In genomic region chr16:61277849-61278248, GRCh38 we compare ENCODE assay signal across 24 cellular contexts.
"Had no signal": no experiment of that assay in that cellular context is flagged by ENCODE, and none has a peak within 500 bp of the region (broad histone marks: within the 10 kb centered on the region; RNA-seq: fewer than 3 reads in every experiment).

No MANE protein-coding gene starts in this region.

- H3K4me1 ChIP-seq: colonic mucosa, esophagus muscularis mucosa, foreskin keratinocyte, gastroesophageal sphincter, heart left ventricle, left lung, parathyroid adenoma, right lobe of liver, transverse colon, upper lobe of right lung, uterus had no signal

- H3K4me2 ChIP-seq: hepatocyte had no signal

- H3K27me3 ChIP-seq: colonic mucosa, esophagus muscularis mucosa, foreskin keratinocyte, gastroesophageal sphincter, heart left ventricle, hepatocyte, left lung, right lobe of liver, transverse colon, upper lobe of right lung, uterus had no signal

- H3K27ac ChIP-seq: colonic mucosa, esophagus muscularis mucosa, foreskin keratinocyte, gastroesophageal sphincter, heart left ventricle, hepatocyte, left lung, parathyroid adenoma, right lobe of liver, thoracic aorta, transverse colon, upper lobe of right lung, uterus had no signal

- H3K4me3 ChIP-seq: colonic mucosa, esophagus muscularis mucosa, gastroesophageal sphincter, heart left ventricle, hepatocyte, left lung, mucosa of descending colon, right lobe of liver, thoracic aorta, transverse colon, upper lobe of right lung, uterus had no signal

- H3K9me3 ChIP-seq: colonic mucosa, esophagus muscularis mucosa, gastroesophageal sphincter, heart left ventricle, left lung, mucosa of descending colon, right lobe of liver, thoracic aorta, transverse colon, upper lobe of right lung, uterus had no signal

- H2AFZ ChIP-seq: hepatocyte, parathyroid adenoma had no signal

- H3K9ac ChIP-seq: parathyroid adenoma had no signal

- H3K36me3 ChIP-seq: colonic mucosa, esophagus muscularis mucosa, gastroesophageal sphincter, heart left ventricle, left lung, right lobe of liver, thoracic aorta, transverse colon, upper lobe of right lung, uterus had no signal

- H3K79me2 ChIP-seq: hepatocyte, parathyroid adenoma had no signal

- DNase-seq: colonic mucosa; effector CD8-positive, alpha-beta T cell; endodermal cell; foreskin keratinocyte; heart left ventricle; kidney; left lung; mesenchymal stem cell; mucosa of descending colon; naive B cell; right lobe of liver; small intestine; stimulated activated CD4-positive, alpha-beta T cell treated with anti-CD3 and anti-CD28 coated beads, Interleukin-15, amount 100 ng/mL, for 24 hours; stimulated activated CD4-positive, alpha-beta T cell treated with anti-CD3 and anti-CD28 coated beads, Interleukin-2, amount 100 ng/mL, for 48 hours; stimulated activated naive B cell treated with anti-CD40 and anti-IgM and Interleukin-4, amounts not matched to agents 10 μg/mL and 1 μg/mL and 100 μg/mL, for 72 hours; transverse colon; upper lobe of right lung; uterus had no signal

- ATAC-seq: foreskin keratinocyte; gastroesophageal sphincter; heart left ventricle; left lung; mucosa of descending colon; right lobe of liver; stimulated activated naive B cell treated with anti-CD40 and anti-IgM and Interleukin-4, amounts not matched to agents 10 μg/mL and 1 μg/mL and 100 μg/mL, for 72 hours; upper lobe of right lung had no signal

- FAIRE-seq: endothelial cell of umbilical vein, kidney, small intestine had no signal
